ENCODE assay signal across 8 cellular contexts in the genomic region with DNA sequence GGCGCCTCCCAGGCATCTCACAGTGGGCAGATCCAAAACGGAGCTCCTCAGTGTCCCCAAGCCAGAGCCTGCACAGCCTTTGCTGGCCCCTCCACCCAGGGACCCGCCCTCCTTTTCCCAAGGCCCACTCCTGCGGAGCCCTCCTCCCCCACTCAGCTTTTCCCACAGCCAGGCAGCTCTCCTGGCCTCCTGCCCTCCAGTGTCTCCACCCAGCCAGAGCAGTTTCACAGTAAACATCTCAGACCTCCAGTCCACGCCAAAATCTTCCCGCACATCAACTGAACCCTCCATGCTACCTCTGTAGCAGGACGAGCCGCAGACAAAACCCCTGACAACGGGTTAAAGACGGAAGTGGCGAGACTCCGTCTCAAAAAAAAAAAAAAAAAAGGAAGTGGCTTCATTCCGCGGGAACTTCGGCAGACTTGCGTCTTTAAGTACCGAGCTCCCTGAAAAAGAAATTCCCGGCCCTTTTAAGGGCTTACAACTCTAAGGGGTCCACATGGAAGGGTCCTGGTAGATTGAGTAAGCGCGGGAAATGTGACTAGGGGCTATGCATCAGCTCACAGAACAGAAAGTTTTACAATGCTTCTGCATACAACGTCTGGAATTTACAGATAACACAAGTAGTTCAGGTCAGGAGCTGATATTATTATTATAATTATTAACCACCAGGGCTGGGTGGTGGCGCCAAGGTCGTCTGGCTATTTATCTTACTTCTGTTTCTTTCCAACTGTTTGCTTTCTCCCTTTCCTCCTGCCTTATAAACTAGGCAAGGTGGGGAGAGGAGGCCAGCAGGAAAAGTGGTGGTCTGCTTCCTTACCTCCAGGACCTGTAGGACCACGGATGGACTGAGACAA. TPM values are rescaled to one million over a fixed set of nuclear protein-coding genes. Genes with fewer than 3 reads are reported as not detected.
A peak's percentile ranks its signal among the peaks of the same experiment; 100 is the strongest.
DNase-seq lines count a peak whose midpoint lies in the region; ATAC-seq and TF ChIP-seq lines count a peak whose summit lies in the region.

No MANE protein-coding gene starts in this region.

- peak; percentile 6 to 41 for ATAC-seq in lower lobe of right lung
- ATAC-seq in GM21526 (IDR thresholded peaks at IDR 0.05; ENCODE audit: low FRiP score, unreplicated experiment): no peak

- peak overlapping the region; percentile 100 for H3K4me2 ChIP-seq in Loucy (ENCODE audit: low read depth, low read length, poor library complexity, severe bottlenecking)

- TF ChIP-seq CTCF in Loucy (conservative IDR thresholded peaks at IDR 0.05; ENCODE audit: low read length) (no peak), lower lobe of right lung (IDR thresholded peaks at IDR 0.05) (no peak)

- H3F3A ChIP-seq in Loucy (ENCODE audit: low read depth): peaks cover 11% of the 10 kb centered on the region

- H3K27me3 ChIP-seq in CD4-positive, alpha-beta memory T cell (ENCODE audit: insufficient read depth, low read length): no peaks in the 10 kb centered on the region
- H3K27me3 ChIP-seq in Loucy (ENCODE audit: insufficient read depth, low read length, poor library complexity, severe bottlenecking) (no peaks in the 10 kb centered on the region), lower lobe of right lung (ENCODE audit: low read depth) (peaks cover 8% of the 10 kb centered on the region)

- POLR2A ChIA-PET in CD4-positive, alpha-beta memory T cell (lab: Charles Lee; ENCODE audit: partially characterized antibody): interaction anchor here (0.6 to 2.9 kb wide), 16 partner anchors 11 to 127 kb away, joined by 3 to 22 read pairs (median 4); a partner anchor contains a TSS

- H3K9ac ChIP-seq in Loucy (ENCODE audit: low read depth, low read length, poor library complexity, severe bottlenecking): peak overlapping the region; percentile 95

- no peaks in the 10 kb centered on the region for H3K36me3 ChIP-seq in CD4-positive, alpha-beta memory T cell (ENCODE audit: insufficient read depth, low read length)
- H3K36me3 ChIP-seq in Loucy (ENCODE audit: insufficient read depth, low read length) (no peaks in the 10 kb centered on the region), lower lobe of right lung (no peaks in the 10 kb centered on the region)

- H4K20me1 ChIP-seq in Loucy (ENCODE audit: insufficient read depth, low read length, poor library complexity, severe bottlenecking): no peaks in the 10 kb centered on the region

- H3K4me3 ChIP-seq in CD4-positive, alpha-beta memory T cell (ENCODE audit: low read length in 2 of 2): peak overlapping the region; percentile 9 to 43
- peak overlapping the region; percentile 85 for H3K4me3 ChIP-seq in Loucy (ENCODE audit: low read length, poor library complexity, severe bottlenecking)
- H3K4me3 ChIP-seq in lower lobe of right lung: peak overlapping the region; percentile 80

- no peaks in the 10 kb centered on the region for H3K27me3 Mint-ChIP-seq in CD4-positive, alpha-beta memory T cell
- no peaks in the 10 kb centered on the region for H3K27me3 Mint-ChIP-seq in activated naive CD8-positive, alpha-beta T cell

- no peaks in the 10 kb centered on the region for H3K9me3 ChIP-seq in CD4-positive, alpha-beta memory T cell (ENCODE audit: control insufficient read depth in 1 of 2, low read length in 2 of 2)
- no peaks in the 10 kb centered on the region for H3K9me3 ChIP-seq in Loucy (ENCODE audit: insufficient read depth, low read depth, low read length)
- no peaks in the 10 kb centered on the region for H3K9me3 ChIP-seq in lower lobe of right lung

- peaks cover 31% of the 10 kb centered on the region for H3K4me1 ChIP-seq in CD4-positive, alpha-beta memory T cell (ENCODE audit: insufficient read depth, low read length)
- H3K4me1 ChIP-seq in Loucy (ENCODE audit: insufficient read depth, low read length, poor library complexity, severe bottlenecking) (peaks cover 26% of the 10 kb centered on the region), lower lobe of right lung (peaks cover 31% of the 10 kb centered on the region)

- H3K9me3 Mint-ChIP-seq in CD4-positive, alpha-beta memory T cell: peaks cover 0 to 10% (median 1%) of the 10 kb centered on the region in 8 donors
- no peaks in the 10 kb centered on the region for H3K9me3 Mint-ChIP-seq in activated naive CD8-positive, alpha-beta T cell (ENCODE audit: low read depth)

- CTCF ChIA-PET in CD4-positive, alpha-beta memory T cell (lab: Charles Lee; ENCODE audit: partially characterized antibody): interaction anchor here (0.7 to 2.1 kb wide), 4 partner anchors 32 to 376 kb away, joined by 3 to 7 read pairs (median 4); a partner anchor contains a TSS

- peak overlapping the region; percentile 80 for H3K27ac ChIP-seq in CD4-positive, alpha-beta memory T cell (ENCODE audit: low read depth, low read length)
- peak overlapping the region; percentile 80 for H3K27ac ChIP-seq in lower lobe of right lung

- H3K36me3 Mint-ChIP-seq in CD4-positive, alpha-beta memory T cell: peaks cover 0 to 6% of the 10 kb centered on the region in 2 donors
- no peaks in the 10 kb centered on the region for H3K36me3 Mint-ChIP-seq in activated naive CD8-positive, alpha-beta T cell

- intact Hi-C loops in CD4-positive, alpha-beta memory T cell (cut with micrococcal nuclease): loop anchor here (2.0 kb wide), 3 partner anchors 41 to 95 kb away; a partner anchor contains a TSS
- intact Hi-C loops in lower lobe of right lung (cut with DNase I): no loop called here

- H3K9me2 ChIP-seq in Loucy (replicated peaks; ENCODE audit: low read depth, low read length): no peaks in the 10 kb centered on the region

- H3K79me2 ChIP-seq in Loucy (ENCODE audit: insufficient read depth, low read length): peaks cover 28% of the 10 kb centered on the region

- peak overlapping the region; percentile 84 to 97 (median 94) for H3K4me3 Mint-ChIP-seq in CD4-positive, alpha-beta memory T cell
- peak overlapping the region; percentile 95 for H3K4me3 Mint-ChIP-seq in activated naive CD8-positive, alpha-beta T cell

- H3K27ac Mint-ChIP-seq in CD4-positive, alpha-beta memory T cell: peak overlapping the region; percentile 92 to 99 (median 96)
- H3K27ac Mint-ChIP-seq in activated naive CD8-positive, alpha-beta T cell: peak overlapping the region; percentile 92

- DNase-seq in CD4-positive, alpha-beta memory T cell: peak; percentile 40 to 56 (median 46)
- no peak for DNase-seq in lower lobe of right lung
- no peak for DNase-seq in T-helper 9 cell
- no peak for DNase-seq in glomerular visceral epithelial cell (ENCODE audit: extremely low spot score)
- no peak for DNase-seq in iPS-NIHi7 (ENCODE audit: extremely low spot score)

- peak overlapping the region; percentile 92 for H2AFZ ChIP-seq in Loucy (ENCODE audit: low read length)

- peaks cover 25 to 38% (median 30%) of the 10 kb centered on the region in 4 donors for H3K4me1 Mint-ChIP-seq in CD4-positive, alpha-beta memory T cell
- peaks cover 28% of the 10 kb centered on the region for H3K4me1 Mint-ChIP-seq in activated naive CD8-positive, alpha-beta T cell (ENCODE audit: low read depth)

RNA-seq across cellular contexts. Expression of a gene that starts 11.4 kb away (rescaled TPM):
- total RNA-seq in CD4-positive, alpha-beta memory T cell: not detected
- not detected for polyA plus RNA-seq in CD4-positive, alpha-beta memory T cell
- 0.92 TPM for total RNA-seq in lower lobe of right lung

RNA-seq across cellular contexts. Expression of a gene that starts 13.0 kb away (rescaled TPM):
- total RNA-seq in CD4-positive, alpha-beta memory T cell: 100 to 1,000 TPM; 357 to 362 TPM
- polyA plus RNA-seq in CD4-positive, alpha-beta memory T cell: 100 to 1,000 TPM; 135 to 206 TPM
- total RNA-seq in lower lobe of right lung: 190 TPM

RNA-seq across cellular contexts. Expression of a gene that starts 40.7 kb away (rescaled TPM):
- total RNA-seq in CD4-positive, alpha-beta memory T cell: 10 to 100 TPM; 63.3 to 71.0 TPM
- polyA plus RNA-seq in CD4-positive, alpha-beta memory T cell: 10 to 100 TPM; 35.4 to 37.5 TPM
- 41.9 TPM for total RNA-seq in lower lobe of right lung

RNA-seq across cellular contexts. Expression of a gene that starts 42.3 kb away (rescaled TPM):
- total RNA-seq in CD4-positive, alpha-beta memory T cell: not detected
- polyA plus RNA-seq in CD4-positive, alpha-beta memory T cell: not detected
- 1.0 TPM for total RNA-seq in lower lobe of right lung

RNA-seq across cellular contexts. Expression of a gene that starts 44.3 kb away (rescaled TPM):
- total RNA-seq in CD4-positive, alpha-beta memory T cell: not detected
- not detected for polyA plus RNA-seq in CD4-positive, alpha-beta memory T cell
- total RNA-seq in lower lobe of right lung: not detected

Comparison
In these comparisons a context has a peak if more than half of its experiments do, and no peak if none do; other contexts are left out.
1. DNase-seq: peak in CD4-positive, alpha-beta memory T cell (5 of 5); none in lower lobe of right lung (single experiment), T-helper 9 cell (single experiment), glomerular visceral epithelial cell (single experiment) and iPS-NIHi7 (single experiment).
2. H3K4me3 ChIP-seq: peak in every context shown above with its lines; median percentile 85 in Loucy; 80 in lower lobe of right lung; 26 in CD4-positive, alpha-beta memory T cell.